ENCODE assay signal across 1 cellular context in genomic region chr3:188026191-188026968, GRCh38.
TF ChIP-seq lines count a peak whose summit lies in the region.

No MANE protein-coding gene starts in this region.

TF ChIP-seq in HepG2, 621 proteins besides CTCF, POLR2A, EP300 and RAD21 (continued from another document and continues in another):
- no peak for TF ChIP-seq ZNF281 (CRISPR knock-in tag; IDR thresholded peaks at IDR 0.05; ENCODE audit: borderline replicate concordance)
- TF ChIP-seq NFE2 (CRISPR knock-in tag; IDR thresholded peaks at IDR 0.05): no peak
- TF ChIP-seq TFAP4 (IDR thresholded peaks at IDR 0.05; ENCODE audit: borderline replicate concordance, low read depth): peak; percentile 10; the same call in 1 of the 2 replicates
- TF ChIP-seq, protein P1, sequence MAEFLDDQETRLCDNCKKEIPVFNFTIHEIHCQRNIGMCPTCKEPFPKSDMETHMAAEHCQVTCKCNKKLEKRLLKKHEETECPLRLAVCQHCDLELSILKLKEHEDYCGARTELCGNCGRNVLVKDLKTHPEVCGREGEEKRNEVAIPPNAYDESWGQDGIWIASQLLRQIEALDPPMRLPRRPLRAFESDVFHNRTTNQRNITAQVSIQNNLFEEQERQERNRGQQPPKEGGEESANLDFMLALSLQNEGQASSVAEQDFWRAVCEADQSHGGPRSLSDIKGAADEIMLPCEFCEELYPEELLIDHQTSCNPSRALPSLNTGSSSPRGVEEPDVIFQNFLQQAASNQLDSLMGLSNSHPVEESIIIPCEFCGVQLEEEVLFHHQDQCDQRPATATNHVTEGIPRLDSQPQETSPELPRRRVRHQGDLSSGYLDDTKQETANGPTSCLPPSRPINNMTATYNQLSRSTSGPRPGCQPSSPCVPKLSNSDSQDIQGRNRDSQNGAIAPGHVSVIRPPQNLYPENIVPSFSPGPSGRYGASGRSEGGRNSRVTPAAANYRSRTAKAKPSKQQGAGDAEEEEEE (CRISPR knock-in tag; IDR thresholded peaks at IDR 0.05; ENCODE audit: borderline replicate concordance): no peak
- TF ChIP-seq ZBTB33 (CRISPR knock-in tag; IDR thresholded peaks at IDR 0.05): peak; percentile 89
- TF ChIP-seq ZNF333 (CRISPR knock-in tag; IDR thresholded peaks at IDR 0.05; ENCODE audit: borderline replicate concordance): no peak
- peak; percentile 65 for TF ChIP-seq NR2F2 (IDR thresholded peaks at IDR 0.05; ENCODE audit: borderline replicate concordance, low read depth)
- peak; percentile 92 for TF ChIP-seq FOXO1 (CRISPR knock-in tag; IDR thresholded peaks at IDR 0.05)
- TF ChIP-seq, protein P2, sequence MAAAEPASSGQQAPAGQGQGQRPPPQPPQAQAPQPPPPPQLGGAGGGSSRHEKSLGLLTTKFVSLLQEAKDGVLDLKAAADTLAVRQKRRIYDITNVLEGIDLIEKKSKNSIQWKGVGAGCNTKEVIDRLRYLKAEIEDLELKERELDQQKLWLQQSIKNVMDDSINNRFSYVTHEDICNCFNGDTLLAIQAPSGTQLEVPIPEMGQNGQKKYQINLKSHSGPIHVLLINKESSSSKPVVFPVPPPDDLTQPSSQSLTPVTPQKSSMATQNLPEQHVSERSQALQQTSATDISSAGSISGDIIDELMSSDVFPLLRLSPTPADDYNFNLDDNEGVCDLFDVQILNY (CRISPR knock-in tag; conservative IDR thresholded peaks at IDR 0.05): no peak
- no peak for TF ChIP-seq WIZ (CRISPR knock-in tag; IDR thresholded peaks at IDR 0.05)
- no peak for TF ChIP-seq ZNF547 (CRISPR knock-in tag; IDR thresholded peaks at IDR 0.05)
- 0 out of 2 replicates have a peak, but pooled peaks have one; percentile 17 for TF ChIP-seq POGZ (CRISPR knock-in tag; IDR thresholded peaks at IDR 0.05)
- TF ChIP-seq ZNF446 (CRISPR knock-in tag; IDR thresholded peaks at IDR 0.05): no peak
- TF ChIP-seq RARA (CRISPR knock-in tag; IDR thresholded peaks at IDR 0.05): peak; percentile 88
- TF ChIP-seq NFRKB (IDR thresholded peaks at IDR 0.05): no peak
- TF ChIP-seq ZNF124 (CRISPR knock-in tag; IDR thresholded peaks at IDR 0.05): 0 out of 2 replicates have a peak, but pooled peaks have one; percentile 27
- TF ChIP-seq KLF6 (CRISPR knock-in tag; IDR thresholded peaks at IDR 0.05): no peak
- TF ChIP-seq ZNF350 (CRISPR knock-in tag; IDR thresholded peaks at IDR 0.05; ENCODE audit: borderline replicate concordance, low read depth): no peak
- TF ChIP-seq ZGPAT (CRISPR knock-in tag; IDR thresholded peaks at IDR 0.05): peak; percentile 68; the same call in 1 of the 2 replicates
- no peak for TF ChIP-seq POLR2G (IDR thresholded peaks at IDR 0.05; ENCODE audit: low read depth, low read length)
- no peak for TF ChIP-seq ZNF646 (CRISPR knock-in tag; IDR thresholded peaks at IDR 0.05)
- TF ChIP-seq NCOA2 (CRISPR knock-in tag; IDR thresholded peaks at IDR 0.05): peak; percentile 88
- no peak for TF ChIP-seq NFKB2 (CRISPR knock-in tag; IDR thresholded peaks at IDR 0.05; ENCODE audit: borderline replicate concordance)
- TF ChIP-seq SIX4 (CRISPR knock-in tag; IDR thresholded peaks at IDR 0.05): peak; percentile 46; the same call in 1 of the 2 replicates
- 0 out of 2 replicates have a peak, but pooled peaks have one; percentile 22 for TF ChIP-seq SKIL (CRISPR knock-in tag; IDR thresholded peaks at IDR 0.05; ENCODE audit: borderline replicate concordance)
- TF ChIP-seq, protein P3, sequence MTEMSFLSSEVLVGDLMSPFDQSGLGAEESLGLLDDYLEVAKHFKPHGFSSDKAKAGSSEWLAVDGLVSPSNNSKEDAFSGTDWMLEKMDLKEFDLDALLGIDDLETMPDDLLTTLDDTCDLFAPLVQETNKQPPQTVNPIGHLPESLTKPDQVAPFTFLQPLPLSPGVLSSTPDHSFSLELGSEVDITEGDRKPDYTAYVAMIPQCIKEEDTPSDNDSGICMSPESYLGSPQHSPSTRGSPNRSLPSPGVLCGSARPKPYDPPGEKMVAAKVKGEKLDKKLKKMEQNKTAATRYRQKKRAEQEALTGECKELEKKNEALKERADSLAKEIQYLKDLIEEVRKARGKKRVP (CRISPR knock-in tag; IDR thresholded peaks at IDR 0.05): 0 out of 4 replicates have a peak, but pooled peaks of 1 of the 2 experiments have one; percentile 21
- TF ChIP-seq, protein P4, sequence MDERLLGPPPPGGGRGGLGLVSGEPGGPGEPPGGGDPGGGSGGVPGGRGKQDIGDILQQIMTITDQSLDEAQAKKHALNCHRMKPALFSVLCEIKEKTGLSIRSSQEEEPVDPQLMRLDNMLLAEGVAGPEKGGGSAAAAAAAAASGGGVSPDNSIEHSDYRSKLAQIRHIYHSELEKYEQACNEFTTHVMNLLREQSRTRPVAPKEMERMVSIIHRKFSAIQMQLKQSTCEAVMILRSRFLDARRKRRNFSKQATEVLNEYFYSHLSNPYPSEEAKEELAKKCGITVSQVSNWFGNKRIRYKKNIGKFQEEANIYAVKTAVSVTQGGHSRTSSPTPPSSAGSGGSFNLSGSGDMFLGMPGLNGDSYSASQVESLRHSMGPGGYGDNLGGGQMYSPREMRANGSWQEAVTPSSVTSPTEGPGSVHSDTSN (CRISPR knock-in tag; IDR thresholded peaks at IDR 0.05): no peak
- no peak for TF ChIP-seq FLYWCH1 (CRISPR knock-in tag; IDR thresholded peaks at IDR 0.05)
- no peak for TF ChIP-seq RCOR2 (CRISPR knock-in tag; IDR thresholded peaks at IDR 0.05)
